ENCODE assay signal across 18 cellular contexts in the genomic region with DNA sequence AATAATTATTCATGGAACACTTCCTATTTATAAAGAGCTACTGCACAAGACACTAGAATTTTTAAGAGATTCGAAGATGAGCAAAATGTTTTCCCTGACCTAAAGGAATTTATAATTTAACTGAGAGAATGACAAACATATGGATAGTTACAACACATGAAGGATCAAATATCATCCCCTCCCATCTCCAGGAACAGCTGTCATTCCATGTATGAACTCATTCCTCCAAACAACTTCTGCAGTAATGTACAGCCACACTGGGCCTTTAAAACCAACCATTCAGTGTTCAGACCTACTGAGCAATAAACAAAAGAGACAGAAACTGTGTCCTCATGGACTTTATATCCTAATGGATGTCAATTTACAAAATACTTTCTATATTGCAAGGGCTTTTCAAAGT.
"Had no signal": no experiment of that assay in that cellular context is flagged by ENCODE, and none has a peak within 500 bp of the region (broad histone marks: within the 10 kb centered on the region; RNA-seq: fewer than 3 reads in every experiment).

No MANE protein-coding gene starts in this region.

- H3K9me3 Mint-ChIP-seq: activated T-cell treated with anti-CD3 and anti-CD28 coated beads, Interleukin-2, amount 50 U/mL, for 24 hours; natural killer cell treated with Interleukin-12 subunit alpha and Interleukin-12 subunit beta and Interleukin-15 and Interleukin-18, amount 100 ng/mL, for 72 hours; T-helper 2 cell treated with Interferon-gamma antibody and Interleukin-4, amounts not matched to agents 5 μg/mL and 100 μg/mL, for 36 hours had no signal

- H3K27me3 ChIP-seq: ascending aorta, esophagus squamous epithelium, spleen had no signal

- H3K27ac ChIP-seq: ascending aorta, esophagus squamous epithelium, lower lobe of right lung, spleen had no signal

- H3K9me3 ChIP-seq: ascending aorta, esophagus squamous epithelium, lower lobe of right lung, spleen had no signal

- ATAC-seq: lower lobe of right lung; natural killer cell treated with Interleukin-12 subunit alpha and Interleukin-12 subunit beta and Interleukin-15 and Interleukin-18, amount 100 ng/mL, for 72 hours; right cardiac atrium had no signal

- H3K4me1 ChIP-seq: ascending aorta, esophagus squamous epithelium, lower lobe of right lung, spleen had no signal

- H3K36me3 Mint-ChIP-seq: natural killer cell treated with Interleukin-12 subunit alpha and Interleukin-12 subunit beta and Interleukin-15 and Interleukin-18, amount 100 ng/mL, for 72 hours had no signal

- DNase-seq: activated CD4-positive, alpha-beta T cell treated with anti-CD3 and anti-CD28 coated beads, Interleukin-2, amount 50 U/mL, for 4 hours; activated CD4-positive, CD25-positive, alpha-beta regulatory T cell treated with anti-CD3 and anti-CD28 coated beads, Interleukin-2, amount 50 U/mL, for 72 hours; activated T-cell treated with anti-CD3 and anti-CD28 coated beads, Interleukin-2, amount 50 U/mL, for 24 hours; esophagus squamous epithelium; hypothalamus; lower lobe of right lung; occipital lobe; right cardiac atrium; spleen; stimulated activated CD4-positive, alpha-beta T cell treated with anti-CD3 and anti-CD28 coated beads, Interleukin-1b, Interleukin-23, amount 100 ng/mL, for 48 hours; stimulated activated naive CD4-positive, alpha-beta T cell; substantia nigra; SW 1271; trophoblast cell had no signal

- H3K27ac Mint-ChIP-seq: activated T-cell treated with anti-CD3 and anti-CD28 coated beads, Interleukin-2, amount 50 U/mL, for 24 hours; natural killer cell treated with Interleukin-12 subunit alpha and Interleukin-12 subunit beta and Interleukin-15 and Interleukin-18, amount 100 ng/mL, for 72 hours; progenitor cell of endocrine pancreas; T-helper 2 cell treated with Interferon-gamma antibody and Interleukin-4, amounts not matched to agents 5 μg/mL and 100 μg/mL, for 36 hours had no signal

- H3K27me3 Mint-ChIP-seq: activated T-cell treated with anti-CD3 and anti-CD28 coated beads, Interleukin-2, amount 50 U/mL, for 24 hours; natural killer cell treated with Interleukin-12 subunit alpha and Interleukin-12 subunit beta and Interleukin-15 and Interleukin-18, amount 100 ng/mL, for 72 hours; progenitor cell of endocrine pancreas had no signal

- H3K4me3 Mint-ChIP-seq: activated T-cell treated with anti-CD3 and anti-CD28 coated beads, Interleukin-2, amount 50 U/mL, for 24 hours; natural killer cell treated with Interleukin-12 subunit alpha and Interleukin-12 subunit beta and Interleukin-15 and Interleukin-18, amount 100 ng/mL, for 72 hours; T-helper 2 cell treated with Interferon-gamma antibody and Interleukin-4, amounts not matched to agents 5 μg/mL and 100 μg/mL, for 36 hours had no signal

- H3K4me3 ChIP-seq: ascending aorta, esophagus squamous epithelium, lower lobe of right lung, spleen had no signal
